8 cellular contexts compared by ENCODE assay signal in the genomic region with DNA sequence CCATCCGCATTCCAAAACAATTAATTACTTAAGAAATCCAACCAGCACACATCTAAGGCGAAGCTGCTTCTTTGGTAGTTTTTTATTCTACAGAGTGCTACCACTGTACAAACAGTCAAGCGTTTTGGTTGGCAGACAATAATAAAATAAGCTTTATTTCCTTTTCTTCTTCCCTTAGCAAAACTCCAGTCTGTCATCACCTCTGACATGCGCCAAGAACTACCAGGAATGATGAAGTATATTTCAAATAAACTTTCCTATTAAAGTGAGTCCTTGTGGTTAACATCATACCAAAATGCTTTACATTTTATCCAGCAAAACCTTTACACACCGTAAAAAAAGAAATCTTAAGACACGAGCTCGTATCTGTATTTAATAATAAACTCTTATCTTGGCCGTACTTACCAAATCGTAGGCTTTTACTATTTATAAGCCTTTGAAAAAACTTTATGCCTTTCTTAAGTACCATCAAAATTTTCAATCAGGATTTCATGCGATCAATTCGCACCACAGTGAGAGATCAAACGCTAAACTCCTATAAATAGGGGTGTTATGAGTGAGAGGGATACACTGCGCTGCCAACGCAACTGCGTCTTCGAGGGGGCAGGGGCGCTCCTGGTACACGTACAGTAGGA. TPM values are rescaled to one million over a fixed set of nuclear protein-coding genes. Genes with fewer than 3 reads are reported as not detected.
DNase-seq lines count a peak whose midpoint lies in the region; ATAC-seq and TF ChIP-seq lines count a peak whose summit lies in the region.

No MANE protein-coding gene starts in this region.

- no peaks in the 10 kb centered on the region for H3K9me3 Mint-ChIP-seq in Caco-2 (ENCODE audit: unreplicated experiment)
- H3K9me3 Mint-ChIP-seq in activated naive CD8-positive, alpha-beta T cell treated with anti-CD3 and anti-CD28 coated beads, Interleukin-2, amount 10 ng/mL, durations not matched to agents 7 days and 5 days: no peaks in the 10 kb centered on the region

- H3K4me3 ChIP-seq in Caco-2 (ENCODE audit: low read depth, low read length) (peak overlapping the region; percentile 48), iPS-15b (ENCODE audit: low read depth, low read length) (peak overlapping the region; percentile 94)

- peak overlapping the region; percentile 80 for H3K4me3 Mint-ChIP-seq in Caco-2 (ENCODE audit: unreplicated experiment)
- H3K4me3 Mint-ChIP-seq in activated naive CD8-positive, alpha-beta T cell treated with anti-CD3 and anti-CD28 coated beads, Interleukin-2, amount 10 ng/mL, durations not matched to agents 7 days and 5 days: peak overlapping the region; percentile 95

- ATAC-seq in HG02852 (IDR thresholded peaks at IDR 0.05; ENCODE audit: unreplicated experiment): peak; percentile 24
- no peak for ATAC-seq in activated naive CD8-positive, alpha-beta T cell treated with anti-CD3 and anti-CD28 coated beads, Interleukin-2, amount 10 ng/mL, durations not matched to agents 7 days and 5 days (ENCODE audit: low read depth)

- POLR2A ChIA-PET in Caco-2 (lab: Charles Lee): interaction anchor here (0.9 to 1.1 kb wide), 3 partner anchors 70 to 376 kb away, joined by 3 to 10 read pairs (median 3); partner anchors contain the start of gene SRSF7
- POLR2A ChIA-PET in activated naive CD8-positive, alpha-beta T cell treated with anti-CD3 and anti-CD28 coated beads, Interleukin-2, amount 10 ng/mL, durations not matched to agents 7 days and 5 days (lab: Charles Lee): interaction anchor here (0.5 to 3.0 kb wide), 8 partner anchors 9 to 375 kb away, joined by 3 to 11 read pairs (median 5); partner anchors contain the start of gene SRSF7

- no peak for TF ChIP-seq CTCF in Caco-2 (IDR thresholded peaks at IDR 0.05; ENCODE audit: insufficient read depth in 1 of 2, low read depth in 1 of 2, low read length in 1 of 2, severe bottlenecking in 1 of 2, unreplicated experiment in 1 of 2)

- no TSS peak for BruUV-seq in Caco-2 (replicated peaks; lab: Mats Ljungman, UMichigan)

- H3K27me3 ChIP-seq in Caco-2 (replicated peaks; ENCODE audit: control insufficient read depth, insufficient read depth, low read length): no peaks in the 10 kb centered on the region
- H3K27me3 ChIP-seq in iPS-15b (ENCODE audit: control insufficient read depth, insufficient read depth, low read length): no peaks in the 10 kb centered on the region

- H3K36me3 ChIP-seq in Caco-2 (ENCODE audit: control insufficient read depth, insufficient read depth, low read length): no peaks in the 10 kb centered on the region
- H3K36me3 ChIP-seq in iPS-15b (ENCODE audit: control insufficient read depth, insufficient read depth, low read length): no peaks in the 10 kb centered on the region

- H3K9me3 ChIP-seq in Caco-2: no peaks in the 10 kb centered on the region
- no peaks in the 10 kb centered on the region for H3K9me3 ChIP-seq in iPS-15b (ENCODE audit: control insufficient read depth, insufficient read depth, low read length)

- H3K4me1 ChIP-seq in Caco-2 (peaks cover 21% of the 10 kb centered on the region), iPS-15b (ENCODE audit: control insufficient read depth, insufficient read depth, low read length) (peaks cover 5% of the 10 kb centered on the region)

- CTCF ChIA-PET in Caco-2 (lab: Charles Lee): interaction anchor here (0.6 to 2.6 kb wide), 10 partner anchors 9 to 375 kb away, joined by 3 to 16 read pairs (median 4); partner anchors contain the start of gene SRSF7

- intact Hi-C loops in Caco-2 (cut with micrococcal nuclease; ENCODE audit: unreplicated experiment): loop anchor here (2.0 to 5.0 kb wide), 5 partner anchors 59 to 376 kb away; partner anchors contain the start of gene SRSF7

- DNase-seq in Caco-2: no peak
- DNase-seq in activated naive CD8-positive, alpha-beta T cell treated with anti-CD3 and anti-CD28 coated beads, Interleukin-2, amount 10 ng/mL, durations not matched to agents 7 days and 5 days: no peak
- peak; percentile 19 for DNase-seq in stimulated activated CD4-positive, alpha-beta T cell treated with anti-CD3 and anti-CD28 coated beads, Interleukin-2, amount 100 ng/mL, for 4 hours (ENCODE audit: low read depth)
- DNase-seq in NCI-H1048 (lab: John Stamatoyannopoulos, UW): no peak
- DNase-seq in NAMALWA (ENCODE audit: low spot score): no peak
- DNase-seq in NCI-H345 treated with DMSO at 0.1 percent for 48 hours (lab: John Stamatoyannopoulos, UW; ENCODE audit: unreplicated experiment): no peak

- H3K9ac ChIP-seq in iPS-15b (ENCODE audit: low read depth, low read length): peak overlapping the region; percentile 80

- H3K4me1 Mint-ChIP-seq in Caco-2 (ENCODE audit: low read depth, unreplicated experiment): peaks cover 35% of the 10 kb centered on the region
- peaks cover 38% of the 10 kb centered on the region for H3K4me1 Mint-ChIP-seq in activated naive CD8-positive, alpha-beta T cell treated with anti-CD3 and anti-CD28 coated beads, Interleukin-2, amount 10 ng/mL, durations not matched to agents 7 days and 5 days

- H3K27me3 Mint-ChIP-seq in Caco-2 (ENCODE audit: insufficient read depth, unreplicated experiment): no peaks in the 10 kb centered on the region
- H3K27me3 Mint-ChIP-seq in activated naive CD8-positive, alpha-beta T cell treated with anti-CD3 and anti-CD28 coated beads, Interleukin-2, amount 10 ng/mL, durations not matched to agents 7 days and 5 days: no peaks in the 10 kb centered on the region

- peak overlapping the region; percentile 94 for H3K27ac Mint-ChIP-seq in Caco-2 (ENCODE audit: unreplicated experiment)
- peak overlapping the region; percentile 90 for H3K27ac Mint-ChIP-seq in activated naive CD8-positive, alpha-beta T cell treated with anti-CD3 and anti-CD28 coated beads, Interleukin-2, amount 10 ng/mL, durations not matched to agents 7 days and 5 days

- H3K36me3 Mint-ChIP-seq in Caco-2 (ENCODE audit: insufficient read depth, unreplicated experiment): peaks cover 17% of the 10 kb centered on the region
- H3K36me3 Mint-ChIP-seq in activated naive CD8-positive, alpha-beta T cell treated with anti-CD3 and anti-CD28 coated beads, Interleukin-2, amount 10 ng/mL, durations not matched to agents 7 days and 5 days: peaks cover 2% of the 10 kb centered on the region

RNA-seq across cellular contexts. Expression of gene ATL2, which starts 1.2 kb away (rescaled TPM):
- total RNA-seq in Caco-2 (2022): 107 and 113 TPM in 2 replicates
- total RNA-seq in activated naive CD8-positive, alpha-beta T cell treated with anti-CD3 and anti-CD28 coated beads, Interleukin-2, amount 10 ng/mL, durations not matched to agents 7 days and 5 days: 10 to 100 TPM; 46.0 to 48.8 TPM
